ENCODE assay signal across 27 cellular contexts in genomic region chr21:37157938-37158337, GRCh38.
"Had no signal": no experiment of that assay in that cellular context is flagged by ENCODE, and none has a peak within 500 bp of the region (broad histone marks: within the 10 kb centered on the region; RNA-seq: fewer than 3 reads in every experiment).

No MANE protein-coding gene starts in this region.

- ATAC-seq: natural killer cell treated with Interleukin-12 subunit alpha and Interleukin-12 subunit beta and Interleukin-15 and Interleukin-18, amount 100 ng/mL, for 72 hours; pancreas; right lobe of liver; stimulated activated naive CD8-positive, alpha-beta T cell treated with anti-CD3 and anti-CD28 coated beads, Interleukin-15, Interleukin-2, amounts not matched to agents 100 U/mL and 50 U/mL, for 24 hours had no signal

- H3K4me3 Mint-ChIP-seq: immature natural killer cell; mesothelial cell of epicardium; naive B cell; natural killer cell treated with Interleukin-12 subunit alpha and Interleukin-12 subunit beta and Interleukin-15 and Interleukin-18, amount 100 ng/mL, for 72 hours; neural crest cell; stimulated activated naive B cell treated with anti-CD40 and anti-IgM and Interleukin-4, amounts not matched to agents 10 μg/mL and 1 μg/mL and 100 μg/mL, for 72 hours had no signal

- H3K27me3 ChIP-seq: pancreas, right atrium auricular region, right lobe of liver, stomach, testis, thyroid gland, transverse colon, upper lobe of left lung, vagina had no signal

- H3K27ac ChIP-seq: left ventricle myocardium inferior, pancreas, right atrium auricular region, right lobe of liver, testis, thyroid gland, upper lobe of left lung, vagina had no signal

- H3K27me3 Mint-ChIP-seq: naive B cell; natural killer cell treated with Interleukin-12 subunit alpha and Interleukin-12 subunit beta and Interleukin-15 and Interleukin-18, amount 100 ng/mL, for 72 hours; stimulated activated naive B cell treated with anti-CD40 and anti-IgM and Interleukin-4, amounts not matched to agents 10 μg/mL and 1 μg/mL and 100 μg/mL, for 72 hours had no signal

- H3K9me3 ChIP-seq: left ventricle myocardium inferior, pancreas, right atrium auricular region, right lobe of liver, stomach, testis, thyroid gland, transverse colon, upper lobe of left lung, vagina had no signal

- H3K27ac Mint-ChIP-seq: mesothelial cell of epicardium, naive B cell had no signal

- H3K4me1 Mint-ChIP-seq: immature natural killer cell, naive B cell had no signal

- H3K4me3 ChIP-seq: left ventricle myocardium inferior, lung, pancreas, right atrium auricular region, right lobe of liver, smooth muscle cell, stomach, testis, thyroid gland, transverse colon, upper lobe of left lung, vagina had no signal

- H3K4me1 ChIP-seq: pancreas, right atrium auricular region, testis, thyroid gland had no signal

- DNase-seq: hypothalamus; immature natural killer cell; kidney; left ventricle myocardium inferior; mesendoderm; naive B cell; nucleus accumbens; pancreas; right lobe of liver; stimulated activated CD4-positive, alpha-beta T cell treated with anti-CD3 and anti-CD28 coated beads, Interleukin-1b, Interleukin-23, amount 100 ng/mL, for 48 hours; stimulated activated CD4-positive, alpha-beta T cell treated with anti-CD3 and anti-CD28 coated beads, Interleukin-2, amount 100 ng/mL, for 48 hours; stimulated activated CD4-positive, alpha-beta T cell treated with anti-CD3 and anti-CD28 coated beads, Interleukin-4, amount 100 ng/mL, for 4 hours; stimulated activated CD8-positive, alpha-beta memory T cell treated with anti-CD3 and anti-CD28 coated beads, Interleukin-4, amount 100 ng/mL, for 48 hours; stimulated activated naive B cell treated with anti-CD40 and anti-IgM and Interleukin-4, amounts not matched to agents 10 μg/mL and 1 μg/mL and 100 μg/mL, for 72 hours; stimulated activated naive CD8-positive, alpha-beta T cell treated with anti-CD3 and anti-CD28 coated beads, Interleukin-15, Interleukin-2, amounts not matched to agents 100 U/mL and 50 U/mL, for 24 hours; stomach; testis; thyroid gland; transverse colon; upper lobe of left lung had no signal

- H3K4me2 ChIP-seq: smooth muscle cell had no signal

- H3K9me3 Mint-ChIP-seq: immature natural killer cell; mesothelial cell of epicardium; naive B cell; natural killer cell treated with Interleukin-12 subunit alpha and Interleukin-12 subunit beta and Interleukin-15 and Interleukin-18, amount 100 ng/mL, for 72 hours; neural crest cell; stimulated activated naive B cell treated with anti-CD40 and anti-IgM and Interleukin-4, amounts not matched to agents 10 μg/mL and 1 μg/mL and 100 μg/mL, for 72 hours had no signal
